ENCODE assay signal across 20 cellular contexts in the genomic region with DNA sequence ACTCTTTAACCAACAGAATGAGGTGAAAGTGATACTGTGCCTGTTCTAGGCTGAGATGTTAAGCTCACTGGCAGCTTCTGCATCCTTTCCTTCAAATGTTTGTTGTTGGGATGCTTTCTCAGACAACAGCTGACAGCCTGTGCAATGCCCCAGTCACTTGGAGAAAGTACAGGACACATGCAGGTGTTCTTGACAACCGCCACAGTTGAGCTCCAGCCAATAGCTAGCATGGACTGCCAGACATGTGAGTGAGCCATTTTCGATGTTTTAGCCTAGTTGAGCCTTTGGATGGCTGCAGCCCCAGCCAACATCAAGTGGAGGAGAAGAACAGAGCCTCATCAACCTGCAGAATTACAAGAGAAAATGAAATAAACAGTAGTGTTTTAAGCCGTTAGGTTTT.
DNase-seq lines count a peak whose midpoint lies in the region; ATAC-seq, FAIRE-seq and TF ChIP-seq lines count a peak whose summit lies in the region.
"Had no signal": no experiment of that assay in that cellular context is flagged by ENCODE, and none has a peak within 500 bp of the region (broad histone marks: within the 10 kb centered on the region; RNA-seq: fewer than 3 reads in every experiment).

No MANE protein-coding gene starts in this region.

- ATAC-seq in gastrocnemius medialis = no peak
- ATAC-seq: CD8-positive, alpha-beta T cell; GM12878; GM23338; HCT116 had no signal

- TF ChIP-seq CTCF in bronchial epithelial cell (IDR thresholded peaks at IDR 0.05; ENCODE audit: insufficient read depth, low read length, severe bottlenecking) (no peak), gastrocnemius medialis (IDR thresholded peaks at IDR 0.05 in 4 of 5, conservative IDR thresholded peaks at IDR 0.05 in 1 of 5) (no peak)

- H3K36me3 ChIP-seq in bronchial epithelial cell (ENCODE audit: control insufficient read depth, insufficient read depth, low read length) = no peaks in the 10 kb centered on the region
- no peaks in the 10 kb centered on the region for H3K36me3 ChIP-seq in gastrocnemius medialis
- H3K36me3 ChIP-seq: BLaER1 had no signal

- FAIRE-seq in bronchial epithelial cell (lab: Jason Lieb, UNC) = peak; percentile 83
- FAIRE-seq: A204.1, GM12878 had no signal

- H3K27me3 ChIP-seq in bronchial epithelial cell (ENCODE audit: control insufficient read depth, insufficient read depth, low read length) (no peaks in the 10 kb centered on the region), gastrocnemius medialis (no peaks in the 10 kb centered on the region)
- H3K27me3 ChIP-seq: BLaER1 had no signal

- H3K4me1 ChIP-seq in gastrocnemius medialis = peaks cover 3 to 8% of the 10 kb centered on the region in 2 donors
- H3K4me1 ChIP-seq: BLaER1, Caco-2 had no signal

- H3K4me3 ChIP-seq in bronchial epithelial cell (ENCODE audit: low read depth, low read length) (no peak overlapping the region), gastrocnemius medialis (no peak overlapping the region)
- H3K4me3 ChIP-seq: BLaER1, GM12878, GM23338 had no signal

- in situ Hi-C loops in G401 (cut with HindIII; ENCODE audit: low sequenced_read_pairs) = no loop called here
- in situ Hi-C loops in gastrocnemius medialis (cut with MboI; ENCODE audit: low sequenced_read_pairs in 4 of 4) = no loop called here

- intact Hi-C loops in gastrocnemius medialis (cut with DNase I; ENCODE audit: low total_unique reads) = no loop called here

- peak; percentile 73 for DNase-seq in G401 (ENCODE audit: low spot score)
- DNase-seq in bronchial epithelial cell (ENCODE audit: low read depth) = no peak
- peak; percentile 12 for DNase-seq in myocyte (ENCODE audit: low read depth)
- no peak for DNase-seq in OCI-M1 (lab: John Stamatoyannopoulos, UW)
- no peak for DNase-seq in gastrocnemius medialis
- no peak for DNase-seq in glomerular visceral epithelial cell (ENCODE audit: extremely low spot score)
- DNase-seq: Caco-2; CD4-positive, CD25-positive, alpha-beta regulatory T cell; CD8-positive, alpha-beta T cell; DMS153; DND-41; GDM1; H9 had no signal

- H3K9me3 ChIP-seq in gastrocnemius medialis = no peaks in the 10 kb centered on the region
- H3K9me3 ChIP-seq: BLaER1, Caco-2 had no signal

- TF ChIP-seq POLR2A in gastrocnemius medialis (IDR thresholded peaks at IDR 0.05) = no peak

- H3K27ac ChIP-seq in gastrocnemius medialis = no peak overlapping the region
- H3K27ac ChIP-seq: 22Rv1, BLaER1, C4-2B had no signal

Comparison
In these comparisons a context has a peak if more than half of its experiments do, and no peak if none do; other contexts are left out.
1. DNase-seq: peak in G401 (single experiment) and myocyte (single experiment); none in bronchial epithelial cell (single experiment), OCI-M1 (single experiment), gastrocnemius medialis (0 of 2) and glomerular visceral epithelial cell (single experiment).